ENCODE assay signal across 38 cellular contexts in genomic region chr11:102734650-102735049, GRCh38. TPM values are rescaled to one million over a fixed set of nuclear protein-coding genes. Genes with fewer than 3 reads are reported as not detected.
"Had no signal": no experiment of that assay in that cellular context is flagged by ENCODE, and none has a peak within 500 bp of the region (broad histone marks: within the 10 kb centered on the region; RNA-seq: fewer than 3 reads in every experiment).

No MANE protein-coding gene starts in this region.

- H3K27me3 ChIP-seq: brain microvascular endothelial cell, left lung, sigmoid colon, uterus had no signal

- H3K4me1 Mint-ChIP-seq: activated CD4-positive, alpha-beta memory T cell treated with anti-CD3 and anti-CD28 coated beads, Interleukin-2, amount 10 ng/mL, durations not matched to agents 7 days and 5 days; activated CD4-positive, alpha-beta T cell treated with anti-CD3 and anti-CD28 coated beads, Interleukin-2, amount 10 ng/mL, durations not matched to agents 7 days and 5 days; activated T-helper 17 cell treated with anti-CD3 and anti-CD28 coated beads, Interleukin-2, amount 50 U/mL, for 72 hours; nephron; stimulated activated memory B cell treated with anti-CD40 and anti-IgM and Interleukin-4, amounts not matched to agents 10 μg/mL and 1 μg/mL and 100 μg/mL, for 72 hours; stimulated activated naive CD8-positive, alpha-beta T cell treated with anti-CD3 and anti-CD28 coated beads, Interleukin-15, amount 100 ng/mL, for 72 hours had no signal

- H3K4me3 ChIP-seq: heart left ventricle, left lung, lower lobe of right lung, sigmoid colon, smooth muscle cell, uterus had no signal

- FAIRE-seq: astrocyte had no signal

- H3K27ac ChIP-seq: brain microvascular endothelial cell, foreskin keratinocyte, heart left ventricle, left lung, lower lobe of right lung, neutrophil, sigmoid colon, uterus had no signal

- H3K4me3 Mint-ChIP-seq: activated CD4-positive, alpha-beta memory T cell treated with anti-CD3 and anti-CD28 coated beads, Interleukin-2, amount 10 ng/mL, durations not matched to agents 7 days and 5 days; activated CD4-positive, alpha-beta T cell treated with anti-CD3 and anti-CD28 coated beads, Interleukin-2, amount 10 ng/mL, durations not matched to agents 7 days and 5 days; activated T-cell treated with anti-CD3 and anti-CD28 coated beads, Interleukin-2, amount 50 U/mL, for 24 hours; activated T-helper 17 cell treated with anti-CD3 and anti-CD28 coated beads, Interleukin-2, amount 50 U/mL, for 72 hours; nephron; stimulated activated memory B cell treated with anti-CD40 and anti-IgM and Interleukin-4, amounts not matched to agents 10 μg/mL and 1 μg/mL and 100 μg/mL, for 72 hours; stimulated activated naive CD8-positive, alpha-beta T cell treated with anti-CD3 and anti-CD28 coated beads, Interleukin-15, amount 100 ng/mL, for 72 hours; type B pancreatic cell; WTC11 had no signal

- H3K9me3 Mint-ChIP-seq: activated CD4-positive, alpha-beta memory T cell treated with anti-CD3 and anti-CD28 coated beads, Interleukin-2, amount 10 ng/mL, durations not matched to agents 7 days and 5 days; activated CD4-positive, alpha-beta T cell treated with anti-CD3 and anti-CD28 coated beads, Interleukin-2, amount 10 ng/mL, durations not matched to agents 7 days and 5 days; activated T-cell treated with anti-CD3 and anti-CD28 coated beads, Interleukin-2, amount 50 U/mL, for 24 hours; activated T-helper 17 cell treated with anti-CD3 and anti-CD28 coated beads, Interleukin-2, amount 50 U/mL, for 72 hours; stimulated activated naive CD8-positive, alpha-beta T cell treated with anti-CD3 and anti-CD28 coated beads, Interleukin-15, amount 100 ng/mL, for 72 hours; type B pancreatic cell; WTC11 had no signal

- H3K36me3 Mint-ChIP-seq: stimulated activated memory B cell treated with anti-CD40 and anti-IgM and Interleukin-4, amounts not matched to agents 10 μg/mL and 1 μg/mL and 100 μg/mL, for 72 hours; type B pancreatic cell; WTC11 had no signal

- DNase-seq: activated CD4-positive, alpha-beta memory T cell treated with anti-CD3 and anti-CD28 coated beads, Interleukin-2, amount 10 ng/mL, durations not matched to agents 7 days and 5 days; activated CD4-positive, alpha-beta T cell treated with anti-CD3 and anti-CD28 coated beads for 1 hour; activated CD4-positive, alpha-beta T cell treated with anti-CD3 and anti-CD28 coated beads, Interleukin-2, amount 10 ng/mL, durations not matched to agents 7 days and 5 days; activated CD8-positive, alpha-beta memory T cell treated with anti-CD3 and anti-CD28 coated beads, Interleukin-2, amount 50 U/mL, for 48 hours; activated gamma-delta T cell treated with Interleukin-2 at 50 U/mL for 16 hours; activated naive CD4-positive, alpha-beta T cell treated with anti-CD3 and anti-CD28 coated beads, Interleukin-2, amount 50 U/mL, for 16 hours; activated T-cell treated with anti-CD3 and anti-CD28 coated beads, Interleukin-2, amount 50 U/mL, for 24 hours; amniotic stem cell; brain microvascular endothelial cell; caudate nucleus; foreskin keratinocyte; heart left ventricle; hypothalamus; kidney glomerular epithelial cell; left lung; lower lobe of right lung; retina; sigmoid colon; stimulated activated CD4-positive, alpha-beta T cell treated with anti-CD3 and anti-CD28 coated beads, Interleukin-1b, Interleukin-23, amount 100 ng/mL, for 48 hours; stimulated activated CD4-positive, alpha-beta T cell treated with anti-CD3 and anti-CD28 coated beads, Interleukin-4, amount 100 ng/mL, for 4 hours; stimulated activated CD8-positive, alpha-beta memory T cell treated with anti-CD3 and anti-CD28 coated beads, Interleukin-4, amount 100 ng/mL, for 48 hours; stimulated activated naive CD8-positive, alpha-beta T cell treated with anti-CD3 and anti-CD28 coated beads, Interleukin-15, amount 100 ng/mL, for 72 hours; substantia nigra; T-helper 2 cell; uterus had no signal

- H3K36me3 ChIP-seq: brain microvascular endothelial cell, heart left ventricle, left lung, lower lobe of right lung, neutrophil, sigmoid colon, uterus had no signal

- H3K9me3 ChIP-seq: left lung, lower lobe of right lung, neutrophil, sigmoid colon, uterus had no signal

- H3K4me1 ChIP-seq: foreskin keratinocyte, heart left ventricle, left lung, sigmoid colon, uterus had no signal

- H3K4me2 ChIP-seq: smooth muscle cell had no signal

- H3K27ac Mint-ChIP-seq: activated CD4-positive, alpha-beta memory T cell treated with anti-CD3 and anti-CD28 coated beads, Interleukin-2, amount 10 ng/mL, durations not matched to agents 7 days and 5 days; activated CD4-positive, alpha-beta T cell treated with anti-CD3 and anti-CD28 coated beads, Interleukin-2, amount 10 ng/mL, durations not matched to agents 7 days and 5 days; activated T-cell treated with anti-CD3 and anti-CD28 coated beads, Interleukin-2, amount 50 U/mL, for 24 hours; activated T-helper 17 cell treated with anti-CD3 and anti-CD28 coated beads, Interleukin-2, amount 50 U/mL, for 72 hours; nephron; stimulated activated memory B cell treated with anti-CD40 and anti-IgM and Interleukin-4, amounts not matched to agents 10 μg/mL and 1 μg/mL and 100 μg/mL, for 72 hours; stimulated activated naive CD8-positive, alpha-beta T cell treated with anti-CD3 and anti-CD28 coated beads, Interleukin-15, amount 100 ng/mL, for 72 hours; type B pancreatic cell; WTC11 had no signal

- ATAC-seq: activated T-helper 17 cell treated with anti-CD3 and anti-CD28 coated beads, Interleukin-2, amount 50 U/mL, for 72 hours; esophagus mucosa; foreskin keratinocyte; heart left ventricle; left lung; lower lobe of right lung; stimulated activated memory B cell treated with anti-CD40 and anti-IgM and Interleukin-4, amounts not matched to agents 10 μg/mL and 1 μg/mL and 100 μg/mL, for 72 hours; stimulated activated naive CD8-positive, alpha-beta T cell treated with anti-CD3 and anti-CD28 coated beads, Interleukin-15, amount 100 ng/mL, for 72 hours; WTC11 had no signal

RNA-seq across cellular contexts. Expression of gene MMP8, which starts 9.9 kb away (rescaled TPM):
- total RNA-seq: activated CD4-positive, alpha-beta memory T cell treated with anti-CD3 and anti-CD28 coated beads, Interleukin-2, amount 10 ng/mL, durations not matched to agents 7 days and 5 days; activated CD4-positive, alpha-beta T cell treated with anti-CD3 and anti-CD28 coated beads, Interleukin-2, amount 10 ng/mL, durations not matched to agents 7 days and 5 days; activated T-helper 17 cell treated with anti-CD3 and anti-CD28 coated beads, Interleukin-2, amount 50 U/mL, for 72 hours; astrocyte; chondrocyte; esophagus mucosa; foreskin keratinocyte; mucosa of gallbladder; osteocyte; sigmoid colon; WTC11 had no signal
- polyA plus RNA-seq: foreskin keratinocyte, smooth muscle cell had no signal

RNA-seq across cellular contexts. Expression of gene MMP27, which starts 29.1 kb away (rescaled TPM):
- total RNA-seq: activated CD4-positive, alpha-beta memory T cell treated with anti-CD3 and anti-CD28 coated beads, Interleukin-2, amount 10 ng/mL, durations not matched to agents 7 days and 5 days; activated CD4-positive, alpha-beta T cell treated with anti-CD3 and anti-CD28 coated beads, Interleukin-2, amount 10 ng/mL, durations not matched to agents 7 days and 5 days; activated T-helper 17 cell treated with anti-CD3 and anti-CD28 coated beads, Interleukin-2, amount 50 U/mL, for 72 hours; astrocyte; chondrocyte; esophagus mucosa; foreskin keratinocyte; left lung; lower lobe of right lung; mucosa of gallbladder; osteocyte; sigmoid colon; smooth muscle cell; uterus; WTC11 had no signal
- polyA plus RNA-seq: foreskin keratinocyte, heart left ventricle, sigmoid colon, smooth muscle cell had no signal

RNA-seq across cellular contexts. Expression of gene MMP10, which starts 45.8 kb away (rescaled TPM):
- total RNA-seq: activated CD4-positive, alpha-beta T cell treated with anti-CD3 and anti-CD28 coated beads, Interleukin-2, amount 10 ng/mL, durations not matched to agents 7 days and 5 days; activated T-helper 17 cell treated with anti-CD3 and anti-CD28 coated beads, Interleukin-2, amount 50 U/mL, for 72 hours; heart left ventricle; lower lobe of right lung; mucosa of gallbladder; osteocyte; posterior vena cava; sigmoid colon; WTC11 had no signal
- polyA plus RNA-seq: heart left ventricle had no signal
